Comparison of ENCODE assay signal across 1 cellular context in genomic region chr12:95724767-95725166, GRCh38.
TF ChIP-seq lines count a peak whose summit lies in the region.

No MANE protein-coding gene starts in this region.

TF ChIP-seq in A549, 52 proteins besides CTCF, POLR2A, EP300 and RAD21 (continued from another document):
- no peak for TF ChIP-seq E2F6 (IDR thresholded peaks at IDR 0.05; ENCODE audit: borderline replicate concordance, low read depth)
